17 cellular contexts compared by ENCODE assay signal in genomic region chr6:31156647-31157046, GRCh38. TPM values are rescaled to one million over a fixed set of nuclear protein-coding genes. Genes with fewer than 3 reads are reported as not detected.
DNase-seq lines count a peak whose midpoint lies in the region; ATAC-seq lines count a peak whose summit lies in the region.
"Had no signal": no experiment of that assay in that cellular context is flagged by ENCODE, and none has a peak within 500 bp of the region (broad histone marks: within the 10 kb centered on the region; RNA-seq: fewer than 3 reads in every experiment).

No MANE protein-coding gene starts in this region.

- 93% methylated on average over 7 of the region's 7 CpGs for WGBS in HUES64

- no peak for ATAC-seq in naive thymus-derived CD8-positive, alpha-beta T cell

- peaks cover 32% of the 10 kb centered on the region for H3K36me3 ChIP-seq in HUES64 (ENCODE audit: insufficient read depth, low read length)

- CTCF ChIA-PET in HEK293T (lab: Yijun Ruan, JAX) = interaction anchor here (0.6 to 0.8 kb wide), 2 partner anchors 19 to 21 kb away, joined by 3 to 4 read pairs; no protein-coding TSS in a partner anchor

- peaks cover 30% of the 10 kb centered on the region for H3K4me1 Mint-ChIP-seq in activated CD4-positive, alpha-beta T cell treated with anti-CD3 and anti-CD28 coated beads, Interleukin-2, amount 10 ng/mL, durations not matched to agents 24 days and 14 days
- H3K4me1 Mint-ChIP-seq in activated T-helper 1 cell treated with anti-CD3 and anti-CD28 coated beads, Interleukin-12 subunit alpha, Interleukin-12 subunit beta, Interleukin-2, Interleukin-4 antibody, amounts not matched to agents 30 ng/mL and 10 ng/mL and 1 ng/mL, durations not matched to agents 14 hours and 24 hours and 36 hours (ENCODE audit: low read depth) = peaks cover 24% of the 10 kb centered on the region
- peaks cover 12 to 31% (median 24%) of the 10 kb centered on the region in 4 donors for H3K4me1 Mint-ChIP-seq in naive thymus-derived CD8-positive, alpha-beta T cell

- no peak overlapping the region for H3K27ac ChIP-seq in HUES64 (ENCODE audit: low read depth, low read length)
- H3K27ac ChIP-seq: SJSA1 had no signal

- peak overlapping the region; percentile 97 for H3K4me3 Mint-ChIP-seq in activated CD4-positive, alpha-beta T cell treated with anti-CD3 and anti-CD28 coated beads, Interleukin-2, amount 10 ng/mL, durations not matched to agents 24 days and 14 days
- peak overlapping the region; percentile 82 for H3K4me3 Mint-ChIP-seq in activated T-helper 1 cell treated with anti-CD3 and anti-CD28 coated beads, Interleukin-12 subunit alpha, Interleukin-12 subunit beta, Interleukin-2, Interleukin-4 antibody, amounts not matched to agents 30 ng/mL and 10 ng/mL and 1 ng/mL, durations not matched to agents 14 hours and 24 hours and 36 hours
- H3K4me3 Mint-ChIP-seq in naive thymus-derived CD8-positive, alpha-beta T cell = peak overlapping the region in 7 of 10 donors; percentile 14 to 100 (median 93)

- no peak overlapping the region for H3K27ac Mint-ChIP-seq in activated CD4-positive, alpha-beta T cell treated with anti-CD3 and anti-CD28 coated beads, Interleukin-2, amount 10 ng/mL, durations not matched to agents 24 days and 14 days
- H3K27ac Mint-ChIP-seq in activated T-helper 1 cell treated with anti-CD3 and anti-CD28 coated beads, Interleukin-12 subunit alpha, Interleukin-12 subunit beta, Interleukin-2, Interleukin-4 antibody, amounts not matched to agents 30 ng/mL and 10 ng/mL and 1 ng/mL, durations not matched to agents 14 hours and 24 hours and 36 hours = no peak overlapping the region
- peak overlapping the region in 3 of 10 donors; percentile 13 to 93 (median 21) for H3K27ac Mint-ChIP-seq in naive thymus-derived CD8-positive, alpha-beta T cell

- 0 out of 2 replicates have a peak overlapping the region, but pooled peaks have one; percentile 80 for H3K4me3 ChIP-seq in HUES64 (ENCODE audit: low read length)

- H3K36me3 Mint-ChIP-seq in activated CD4-positive, alpha-beta T cell treated with anti-CD3 and anti-CD28 coated beads, Interleukin-2, amount 10 ng/mL, durations not matched to agents 24 days and 14 days (ENCODE audit: low read depth) = peaks cover 29% of the 10 kb centered on the region
- H3K36me3 Mint-ChIP-seq in activated T-helper 1 cell treated with anti-CD3 and anti-CD28 coated beads, Interleukin-12 subunit alpha, Interleukin-12 subunit beta, Interleukin-2, Interleukin-4 antibody, amounts not matched to agents 30 ng/mL and 10 ng/mL and 1 ng/mL, durations not matched to agents 14 hours and 24 hours and 36 hours (ENCODE audit: low read depth) = peaks cover 26% of the 10 kb centered on the region
- peaks cover 0 to 21% (median 15%) of the 10 kb centered on the region in 3 donors for H3K36me3 Mint-ChIP-seq in naive thymus-derived CD8-positive, alpha-beta T cell

- no peaks in the 10 kb centered on the region for H3K9me3 Mint-ChIP-seq in activated CD4-positive, alpha-beta T cell treated with anti-CD3 and anti-CD28 coated beads, Interleukin-2, amount 10 ng/mL, durations not matched to agents 24 days and 14 days
- H3K9me3 Mint-ChIP-seq in activated T-helper 1 cell treated with anti-CD3 and anti-CD28 coated beads, Interleukin-12 subunit alpha, Interleukin-12 subunit beta, Interleukin-2, Interleukin-4 antibody, amounts not matched to agents 30 ng/mL and 10 ng/mL and 1 ng/mL, durations not matched to agents 14 hours and 24 hours and 36 hours = no peaks in the 10 kb centered on the region
- no peaks in the 10 kb centered on the region for H3K9me3 Mint-ChIP-seq in naive thymus-derived CD8-positive, alpha-beta T cell

- DNase-seq in activated CD4-positive, alpha-beta T cell treated with anti-CD3 and anti-CD28 coated beads, Interleukin-2, amount 10 ng/mL, durations not matched to agents 24 days and 14 days = no peak
- no peak for DNase-seq in activated CD4-positive, alpha-beta T cell treated with anti-CD3 and anti-CD28 coated beads for 4 hours
- DNase-seq in activated T-helper 1 cell treated with anti-CD3 and anti-CD28 coated beads, Interleukin-12 subunit alpha, Interleukin-12 subunit beta, Interleukin-2, Interleukin-4 antibody, amounts not matched to agents 30 ng/mL and 10 ng/mL and 1 ng/mL, durations not matched to agents 14 hours and 24 hours and 36 hours (ENCODE audit: low spot score) = no peak
- no peak for DNase-seq in naive thymus-derived CD8-positive, alpha-beta T cell
- DNase-seq in COLO829 (ENCODE audit: low spot score) (no peak), HEK293T (ENCODE audit: extremely low spot score) (no peak), putamen (ENCODE audit: low spot score) (no peak)
- DNase-seq: ACHN; DMS153; dorsolateral prefrontal cortex; MM.1S; NCI-H2107; NK-92 treated with Interleukin-12 subunit alpha and Interleukin-12 subunit beta, amount 100 ng/mL, for 24 hours had no signal

- H3K9ac ChIP-seq in HUES64 (ENCODE audit: low read depth, low read length) = no peak overlapping the region

- no peaks in the 10 kb centered on the region for H3K9me3 ChIP-seq in HUES64 (ENCODE audit: insufficient read depth, low read depth, low read length)
- H3K9me3 ChIP-seq: SJSA1 had no signal

- intact Hi-C loops in activated CD4-positive, alpha-beta T cell treated with anti-CD3 and anti-CD28 coated beads, Interleukin-2, amount 10 ng/mL, durations not matched to agents 24 days and 14 days (cut with micrococcal nuclease) = loop anchor here (5.0 kb wide), 1 partner anchor 539 kb away; the partner anchor contains the start of genes MRPS18B and PPP1R10
- intact Hi-C loops in activated T-helper 1 cell treated with anti-CD3 and anti-CD28 coated beads, Interleukin-12 subunit alpha, Interleukin-12 subunit beta, Interleukin-2, Interleukin-4 antibody, amounts not matched to agents 30 ng/mL and 10 ng/mL and 1 ng/mL, durations not matched to agents 14 hours and 24 hours and 36 hours (cut with micrococcal nuclease) = loop anchor here (5.0 kb wide), 1 partner anchor 386 kb away; the partner anchor contains the start of gene DDX39B

- H3K27me3 ChIP-seq in HUES64 (ENCODE audit: insufficient read depth, low read length) = peaks cover 4% of the 10 kb centered on the region; the same call in 1 of the 2 replicates
- H3K27me3 ChIP-seq: dorsolateral prefrontal cortex, SJSA1 had no signal

- POLR2A ChIA-PET in naive thymus-derived CD8-positive, alpha-beta T cell (lab: Charles Lee) = no interaction called here
- POLR2A ChIA-PET in HEK293T (lab: Yijun Ruan, JAX) = interaction anchor here (0.9 to 1.8 kb wide), 4 partner anchors 9 to 41 kb away, joined by 3 to 6 read pairs (median 4); no protein-coding TSS in a partner anchor

- H3K4me1 ChIP-seq in HUES64 (ENCODE audit: insufficient read depth, low read length) = peaks cover 12% of the 10 kb centered on the region; the same call in 1 of the 2 replicates

- peaks cover 3% of the 10 kb centered on the region for H3K27me3 Mint-ChIP-seq in activated CD4-positive, alpha-beta T cell treated with anti-CD3 and anti-CD28 coated beads, Interleukin-2, amount 10 ng/mL, durations not matched to agents 24 days and 14 days
- H3K27me3 Mint-ChIP-seq in activated T-helper 1 cell treated with anti-CD3 and anti-CD28 coated beads, Interleukin-12 subunit alpha, Interleukin-12 subunit beta, Interleukin-2, Interleukin-4 antibody, amounts not matched to agents 30 ng/mL and 10 ng/mL and 1 ng/mL, durations not matched to agents 14 hours and 24 hours and 36 hours (ENCODE audit: insufficient read depth) = no peaks in the 10 kb centered on the region
- no peaks in the 10 kb centered on the region for H3K27me3 Mint-ChIP-seq in naive thymus-derived CD8-positive, alpha-beta T cell

RNA-seq across cellular contexts. Expression of gene CCHCR1, which starts 1.0 kb away (rescaled TPM):
- total RNA-seq in activated CD4-positive, alpha-beta T cell treated with anti-CD3 and anti-CD28 coated beads, Interleukin-2, amount 10 ng/mL, durations not matched to agents 24 days and 14 days = 51.5 and 52.7 TPM in 2 replicates
- polyA plus RNA-seq in HUES64 (2013, experiment 1 of 2) = 20.2 TPM
- polyA plus RNA-seq in HUES64 (2013, experiment 2 of 2) = 25.1 TPM
- 50.9 and 51.3 TPM in 2 replicates for total RNA-seq in activated T-helper 1 cell treated with anti-CD3 and anti-CD28 coated beads, Interleukin-12 subunit alpha, Interleukin-12 subunit beta, Interleukin-2, Interleukin-4 antibody, amounts not matched to agents 30 ng/mL and 10 ng/mL and 1 ng/mL, durations not matched to agents 14 hours and 24 hours and 36 hours
- 10 to 100 TPM; 36.4 to 37.8 TPM for total RNA-seq in naive thymus-derived CD8-positive, alpha-beta T cell
- polyA plus RNA-seq in naive thymus-derived CD8-positive, alpha-beta T cell = 1 to 10 TPM; 6.3 to 9.2 (median 6.4) TPM

RNA-seq across cellular contexts. Expression of gene TCF19, which starts 1.7 kb away (rescaled TPM):
- 79.5 and 82.6 TPM in 2 replicates for total RNA-seq in activated CD4-positive, alpha-beta T cell treated with anti-CD3 and anti-CD28 coated beads, Interleukin-2, amount 10 ng/mL, durations not matched to agents 24 days and 14 days
- polyA plus RNA-seq in HUES64 (2013, experiment 1 of 2) = 8.8 TPM
- 8.7 TPM for polyA plus RNA-seq in HUES64 (2013, experiment 2 of 2)
- 75.9 and 78.4 TPM in 2 replicates for total RNA-seq in activated T-helper 1 cell treated with anti-CD3 and anti-CD28 coated beads, Interleukin-12 subunit alpha, Interleukin-12 subunit beta, Interleukin-2, Interleukin-4 antibody, amounts not matched to agents 30 ng/mL and 10 ng/mL and 1 ng/mL, durations not matched to agents 14 hours and 24 hours and 36 hours
- 10 to 100 TPM in 1 of 2 experiments, 1 to 10 TPM in 1; 9.3 to 10.2 TPM for total RNA-seq in naive thymus-derived CD8-positive, alpha-beta T cell
- polyA plus RNA-seq in naive thymus-derived CD8-positive, alpha-beta T cell = 1 to 10 TPM; 5.6 to 9.7 (median 8.4) TPM

RNA-seq across cellular contexts. Expression of gene POU5F1, which starts 13.8 kb away (rescaled TPM):
- total RNA-seq in activated CD4-positive, alpha-beta T cell treated with anti-CD3 and anti-CD28 coated beads, Interleukin-2, amount 10 ng/mL, durations not matched to agents 24 days and 14 days = not detected in 2 replicates
- polyA plus RNA-seq in HUES64 (2013, experiment 1 of 2) = 1,581 TPM
- 1,420 TPM for polyA plus RNA-seq in HUES64 (2013, experiment 2 of 2)
- not detected in 2 replicates for total RNA-seq in activated T-helper 1 cell treated with anti-CD3 and anti-CD28 coated beads, Interleukin-12 subunit alpha, Interleukin-12 subunit beta, Interleukin-2, Interleukin-4 antibody, amounts not matched to agents 30 ng/mL and 10 ng/mL and 1 ng/mL, durations not matched to agents 14 hours and 24 hours and 36 hours
- total RNA-seq in naive thymus-derived CD8-positive, alpha-beta T cell = 1 to 10 TPM in 1 of 2 experiments, under 1 TPM in 1; 0.85 to 1.6 TPM
- polyA plus RNA-seq in naive thymus-derived CD8-positive, alpha-beta T cell = not detected
- total RNA-seq: lung microvascular endothelial cell, SJSA1 had no signal

RNA-seq across cellular contexts. Expression of gene PSORS1C2, which starts 17.8 kb away (rescaled TPM):
- not detected in 2 replicates for total RNA-seq in activated CD4-positive, alpha-beta T cell treated with anti-CD3 and anti-CD28 coated beads, Interleukin-2, amount 10 ng/mL, durations not matched to agents 24 days and 14 days
- polyA plus RNA-seq in HUES64 (2013, experiment 1 of 2) = 1.2 TPM
- 0.95 TPM for polyA plus RNA-seq in HUES64 (2013, experiment 2 of 2)
- total RNA-seq in activated T-helper 1 cell treated with anti-CD3 and anti-CD28 coated beads, Interleukin-12 subunit alpha, Interleukin-12 subunit beta, Interleukin-2, Interleukin-4 antibody, amounts not matched to agents 30 ng/mL and 10 ng/mL and 1 ng/mL, durations not matched to agents 14 hours and 24 hours and 36 hours = not detected in 2 replicates
- total RNA-seq in naive thymus-derived CD8-positive, alpha-beta T cell = not detected
- polyA plus RNA-seq in naive thymus-derived CD8-positive, alpha-beta T cell = not detected
- total RNA-seq: dorsolateral prefrontal cortex, lung microvascular endothelial cell, omental fat pad, SJSA1 had no signal

RNA-seq across cellular contexts. Expression of gene CDSN, which starts 36.4 kb away (rescaled TPM):
- not detected in 2 replicates for total RNA-seq in activated CD4-positive, alpha-beta T cell treated with anti-CD3 and anti-CD28 coated beads, Interleukin-2, amount 10 ng/mL, durations not matched to agents 24 days and 14 days
- not detected for polyA plus RNA-seq in HUES64 (2013, experiment 1 of 2)
- polyA plus RNA-seq in HUES64 (2013, experiment 2 of 2) = not detected
- total RNA-seq in activated T-helper 1 cell treated with anti-CD3 and anti-CD28 coated beads, Interleukin-12 subunit alpha, Interleukin-12 subunit beta, Interleukin-2, Interleukin-4 antibody, amounts not matched to agents 30 ng/mL and 10 ng/mL and 1 ng/mL, durations not matched to agents 14 hours and 24 hours and 36 hours = not detected in 2 replicates
- total RNA-seq in naive thymus-derived CD8-positive, alpha-beta T cell = not detected
- polyA plus RNA-seq in naive thymus-derived CD8-positive, alpha-beta T cell = not detected
- total RNA-seq: dorsolateral prefrontal cortex, lung microvascular endothelial cell, omental fat pad, SJSA1 had no signal
